In genomic region chr6:106156863-106157262, GRCh38 we compare ENCODE assay signal across 36 cellular contexts.
A peak's percentile ranks its signal among the peaks of the same experiment; 100 is the strongest.
DNase-seq lines count a peak whose midpoint lies in the region; ATAC-seq, FAIRE-seq and TF ChIP-seq lines count a peak whose summit lies in the region.
"Had no signal": no experiment of that assay in that cellular context is flagged by ENCODE, and none has a peak within 500 bp of the region (broad histone marks: within the 10 kb centered on the region; RNA-seq: fewer than 3 reads in every experiment).

No MANE protein-coding gene starts in this region.

- H3K9ac ChIP-seq in OCI-LY3 (ENCODE audit: low read length): no peak overlapping the region
- no peak overlapping the region for H3K9ac ChIP-seq in fibroblast of lung (ENCODE audit: insufficient read depth, low read length)

- DNase-seq in GM12891 (ENCODE audit: insufficient read length, low spot score): no peak
- DNase-seq in fibroblast of lung (ENCODE audit: low read depth in 2 of 2): no peak
- DNase-seq in NCI-H1092 treated with DMSO at 0.1 percent for 48 hours (lab: John Stamatoyannopoulos, UW): no peak
- no peak for DNase-seq in right lobe of liver
- DNase-seq in NCI-H187 treated with DMSO at 0.1 percent for 48 hours (lab: John Stamatoyannopoulos, UW): no peak
- DNase-seq: activated CD4-positive, alpha-beta T cell treated with anti-CD3 and anti-CD28 coated beads, Interleukin-2, amount 50 U/mL, for 1 hour; activated effector memory CD4-positive, alpha-beta T cell treated with anti-CD3 and anti-CD28 coated beads, Interleukin-2, amount 50 U/mL, for 16 hours; activated naive CD8-positive, alpha-beta T cell treated with anti-CD3 and anti-CD28 coated beads, Interleukin-2, amount 10 ng/mL, durations not matched to agents 7 days and 5 days; activated T-cell treated with anti-CD3 and anti-CD28 coated beads, Interleukin-2, amount 50 U/mL, for 1 hour; CD4-positive, alpha-beta T cell; effector memory CD4-positive, alpha-beta T cell; foreskin keratinocyte; heart right ventricle; kidney; lower lobe of right lung; NCI-H1092; NCI-H1694 treated with DMSO at 0.1 percent for 48 hours; ovary; retina; stimulated activated CD4-positive, alpha-beta T cell treated with anti-CD3 and anti-CD28 coated beads, Interleukin-2, amount 100 ng/mL, for 24 hours; T-cell; thyroid gland; uterus had no signal

- WGBS in right lobe of liver (ENCODE audit: insufficient coverage, low coverage, low lambda C conversion rate, missing lambda C conversion rate): 50% methylated on average over 3 of the region's 3 CpGs

- intact Hi-C loops in right lobe of liver (cut with DNase I): no loop called here

- H3K4me3 ChIP-seq in OCI-LY3 (ENCODE audit: low read length) (no peak overlapping the region), fibroblast of lung (replicated peaks in 1 of 4; ENCODE audit: control extremely low read depth in 1 of 4, insufficient read depth in 1 of 4, low read depth in 3 of 4, low read length in 4 of 4) (no peak overlapping the region), right lobe of liver (no peak overlapping the region)
- H3K4me3 ChIP-seq: A549, ascending aorta, cardiac muscle cell, coronary artery, heart right ventricle, lower lobe of right lung, ovary, smooth muscle cell, thyroid gland, uterus had no signal

- H3K36me3 Mint-ChIP-seq in nephron (ENCODE audit: low read depth): no peaks in the 10 kb centered on the region
- H3K36me3 Mint-ChIP-seq: IgD-negative memory B cell, T-cell, WTC11 had no signal

- H4K20me1 ChIP-seq in OCI-LY3 (ENCODE audit: insufficient read depth, low read length) (no peaks in the 10 kb centered on the region), fibroblast of lung (ENCODE audit: control insufficient read depth, extremely low read depth, insufficient read depth, low read length) (no peaks in the 10 kb centered on the region)

- H3K27me3 Mint-ChIP-seq in nephron (ENCODE audit: low read depth): no peaks in the 10 kb centered on the region
- H3K27me3 Mint-ChIP-seq: activated naive CD8-positive, alpha-beta T cell treated with anti-CD3 and anti-CD28 coated beads, Interleukin-2, amount 10 ng/mL, durations not matched to agents 7 days and 5 days; CD4-positive, alpha-beta T cell; IgD-negative memory B cell; stimulated activated naive CD8-positive, alpha-beta T cell treated with anti-CD3 and anti-CD28 coated beads, Interleukin-15, Interleukin-2, amounts not matched to agents 100 ng/mL and 50 ng/mL, for 24 hours had no signal

- H3K27ac Mint-ChIP-seq in nephron: peak overlapping the region; percentile 36 to 70 (median 56)
- H3K27ac Mint-ChIP-seq: activated naive CD8-positive, alpha-beta T cell treated with anti-CD3 and anti-CD28 coated beads, Interleukin-2, amount 10 ng/mL, durations not matched to agents 7 days and 5 days; CD4-positive, alpha-beta T cell; IgD-negative memory B cell; stimulated activated naive CD8-positive, alpha-beta T cell treated with anti-CD3 and anti-CD28 coated beads, Interleukin-15, Interleukin-2, amounts not matched to agents 100 ng/mL and 50 ng/mL, for 24 hours; T-cell; WTC11 had no signal

- peak overlapping the region; percentile 11; the same call in 1 of the 2 replicates for H3K4me2 ChIP-seq in OCI-LY3 (ENCODE audit: low read length)
- peak overlapping the region; percentile 2 for H3K4me2 ChIP-seq in fibroblast of lung (ENCODE audit: extremely low read depth, insufficient read depth, low read length)
- H3K4me2 ChIP-seq: A549, smooth muscle cell had no signal

- FAIRE-seq in GM12891 (lab: Jason Lieb, UNC): peak; percentile 26
- FAIRE-seq: A549, D721Med, kidney had no signal

- TF ChIP-seq POLR2A in GM12891 (IDR thresholded peaks at IDR 0.05; ENCODE audit: low read depth, low read length) (no peak), right lobe of liver (IDR thresholded peaks at IDR 0.05) (no peak)

- H3K9me3 ChIP-seq in OCI-LY3 (ENCODE audit: insufficient read depth, low read length) (no peaks in the 10 kb centered on the region), fibroblast of lung (ENCODE audit: control insufficient read depth, insufficient read depth, low read depth, low read length) (no peaks in the 10 kb centered on the region), right lobe of liver (no peaks in the 10 kb centered on the region)
- H3K9me3 ChIP-seq: A549, ascending aorta, heart right ventricle, lower lobe of right lung, ovary, thyroid gland, uterus had no signal

- H3K27me3 ChIP-seq in OCI-LY3 (ENCODE audit: low read depth, low read length) (no peaks in the 10 kb centered on the region), fibroblast of lung (ENCODE audit: control insufficient read depth, insufficient read depth, low read length) (no peaks in the 10 kb centered on the region), right lobe of liver (no peaks in the 10 kb centered on the region)
- H3K27me3 ChIP-seq: ascending aorta, cardiac muscle cell, foreskin keratinocyte, ovary, thyroid gland, uterus had no signal

- TF ChIP-seq CTCF in OCI-LY3 (IDR thresholded peaks at IDR 0.05; ENCODE audit: low read depth, low read length) (no peak), fibroblast of lung (conservative IDR thresholded peaks at IDR 0.05 in 1 of 2, IDR thresholded peaks at IDR 0.05 in 1 of 2; ENCODE audit: low read depth in 1 of 2, low read length in 2 of 2) (no peak), nephron (IDR thresholded peaks at IDR 0.05; ENCODE audit: unreplicated experiment in 3 of 3) (no peak), right lobe of liver (IDR thresholded peaks at IDR 0.05) (no peak)

- H3K27ac ChIP-seq in OCI-LY3 (ENCODE audit: low read length): no peak overlapping the region
- H3K27ac ChIP-seq in fibroblast of lung (ENCODE audit: insufficient read depth, low read length): no peak overlapping the region
- H3K27ac ChIP-seq in right lobe of liver: no peak overlapping the region
- H3K27ac ChIP-seq: A549, ascending aorta, cardiac muscle cell, coronary artery, foreskin keratinocyte, heart right ventricle, lower lobe of right lung, ovary, RWPE1, thyroid gland, uterus had no signal

- no peak overlapping the region for H2AFZ ChIP-seq in OCI-LY3 (ENCODE audit: low read depth, low read length)
- H2AFZ ChIP-seq in fibroblast of lung (ENCODE audit: low read length): no peak overlapping the region

- H3K36me3 ChIP-seq in OCI-LY3 (replicated peaks; ENCODE audit: low read depth, low read length) (no peaks in the 10 kb centered on the region), fibroblast of lung (ENCODE audit: control insufficient read depth, insufficient read depth, low read length) (no peaks in the 10 kb centered on the region), right lobe of liver (no peaks in the 10 kb centered on the region)
- H3K36me3 ChIP-seq: ascending aorta, cardiac muscle cell, heart right ventricle, lower lobe of right lung, ovary, thyroid gland, uterus had no signal

- no peak overlapping the region for H3K4me3 Mint-ChIP-seq in nephron
- H3K4me3 Mint-ChIP-seq: activated naive CD8-positive, alpha-beta T cell treated with anti-CD3 and anti-CD28 coated beads, Interleukin-2, amount 10 ng/mL, durations not matched to agents 7 days and 5 days; CD4-positive, alpha-beta T cell; IgD-negative memory B cell; stimulated activated naive CD8-positive, alpha-beta T cell treated with anti-CD3 and anti-CD28 coated beads, Interleukin-15, Interleukin-2, amounts not matched to agents 100 ng/mL and 50 ng/mL, for 24 hours; T-cell; WTC11 had no signal

- ATAC-seq in GM21381 (IDR thresholded peaks at IDR 0.05; ENCODE audit: unreplicated experiment) (no peak), right lobe of liver (no peak)
- ATAC-seq: A549, foreskin keratinocyte, heart right ventricle, lower lobe of right lung, T-cell, WTC11 had no signal

- H3K4me1 ChIP-seq in OCI-LY3 (ENCODE audit: low read length) (peaks cover 47% of the 10 kb centered on the region), fibroblast of lung (ENCODE audit: control insufficient read depth, extremely low read depth, insufficient read depth, low read length) (peaks cover 16% of the 10 kb centered on the region), right lobe of liver (no peaks in the 10 kb centered on the region)
- H3K4me1 ChIP-seq: ascending aorta, lower lobe of right lung, thyroid gland, uterus had no signal

- H3K9me3 Mint-ChIP-seq in nephron: peaks cover 2% of the 10 kb centered on the region
- H3K9me3 Mint-ChIP-seq: CD4-positive, alpha-beta T cell; IgD-negative memory B cell; T-cell; WTC11 had no signal

- peaks cover 9% of the 10 kb centered on the region for H3K4me1 Mint-ChIP-seq in nephron

- H3K79me2 ChIP-seq in OCI-LY3 (ENCODE audit: low read length): no peaks in the 10 kb centered on the region
- no peaks in the 10 kb centered on the region for H3K79me2 ChIP-seq in fibroblast of lung (ENCODE audit: control insufficient read depth, insufficient read depth, low read length)

TF ChIP-seq in GM12891, 5 proteins besides CTCF, POLR2A, EP300 and RAD21:
- TF ChIP-seq TAF1 (IDR thresholded peaks at IDR 0.05; ENCODE audit: low read depth, low read length) (no peak), PAX5 (IDR thresholded peaks at IDR 0.05; ENCODE audit: insufficient read depth, low read length, severe bottlenecking) (no peak), SPI1 (IDR thresholded peaks at IDR 0.05; ENCODE audit: low read depth, low read length) (no peak), POLR2AphosphoS5 (IDR thresholded peaks at IDR 0.05; ENCODE audit: low read depth, low read length) (no peak), POU2F2 (IDR thresholded peaks at IDR 0.05; ENCODE audit: low read depth, low read length) (no peak)
